Comparison of ENCODE assay signal across 12 cellular contexts in the genomic region with DNA sequence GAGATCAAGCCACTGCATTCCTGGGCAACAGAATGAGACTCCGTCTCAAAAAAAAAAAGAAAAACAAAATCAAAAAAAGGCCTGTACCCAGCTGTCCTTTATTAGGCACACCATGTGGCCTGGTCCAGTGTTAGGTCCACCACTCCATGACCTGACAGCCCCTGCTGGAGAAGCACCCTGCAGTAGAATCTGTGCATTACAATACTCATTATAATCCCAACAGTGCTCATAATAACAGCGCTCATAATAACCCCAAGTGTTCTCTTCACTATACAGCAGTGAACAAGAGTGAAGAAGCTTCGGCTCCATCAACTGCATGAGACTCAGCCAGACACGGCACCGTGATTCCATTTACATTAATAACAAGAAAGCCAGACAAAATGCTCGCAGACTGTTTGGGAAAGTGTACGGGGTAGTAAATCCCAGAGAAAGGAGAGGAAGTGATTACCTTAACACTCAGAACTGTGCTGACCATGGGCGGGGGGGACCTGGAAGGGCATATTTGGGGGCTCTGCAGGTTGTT. TPM values are rescaled to one million over a fixed set of nuclear protein-coding genes. Genes with fewer than 3 reads are reported as not detected.
DNase-seq lines count a peak whose midpoint lies in the region; ATAC-seq and TF ChIP-seq lines count a peak whose summit lies in the region.
"Had no signal": no experiment of that assay in that cellular context is flagged by ENCODE, and none has a peak within 500 bp of the region (broad histone marks: within the 10 kb centered on the region; RNA-seq: fewer than 3 reads in every experiment).

No MANE protein-coding gene starts in this region.

- POLR2A ChIA-PET in naive thymus-derived CD4-positive, alpha-beta T cell (lab: Charles Lee) = interaction anchor here (0.7 to 26.0 kb wide), 6 partner anchors 10 to 248 kb away, joined by 3 to 1324 read pairs (median 4); partner anchors contain the start of genes ARL2, CDC42BPG, EHD1 and RASGRP2

- no peak overlapping the region for H3K4me3 ChIP-seq in BE2C (ENCODE audit: low read depth, low read length)
- no peak overlapping the region for H3K4me3 ChIP-seq in naive thymus-derived CD4-positive, alpha-beta T cell (ENCODE audit: low read length)

- H3K4me1 Mint-ChIP-seq in activated naive CD8-positive, alpha-beta T cell treated with anti-CD3 and anti-CD28 coated beads for 36 hours = peaks cover 27% of the 10 kb centered on the region
- peaks cover 20 to 32% (median 28%) of the 10 kb centered on the region in 7 donors for H3K4me1 Mint-ChIP-seq in naive thymus-derived CD4-positive, alpha-beta T cell

- no peaks in the 10 kb centered on the region for H3K27me3 ChIP-seq in BE2C
- no peaks in the 10 kb centered on the region for H3K27me3 ChIP-seq in naive thymus-derived CD4-positive, alpha-beta T cell (ENCODE audit: control insufficient read depth in 2 of 2, insufficient read depth in 2 of 2, low read length in 2 of 2)

- peaks cover 3% of the 10 kb centered on the region for H3K4me1 ChIP-seq in BE2C
- H3K4me1 ChIP-seq in naive thymus-derived CD4-positive, alpha-beta T cell (ENCODE audit: control insufficient read depth in 2 of 2, insufficient read depth in 2 of 2, low read length in 2 of 2) = peaks cover 15 to 21% of the 10 kb centered on the region in 2 donors

- no peak overlapping the region for H3K4me3 Mint-ChIP-seq in activated naive CD8-positive, alpha-beta T cell treated with anti-CD3 and anti-CD28 coated beads for 36 hours
- peak overlapping the region in 7 of 10 donors; percentile 15 to 68 (median 54) for H3K4me3 Mint-ChIP-seq in naive thymus-derived CD4-positive, alpha-beta T cell

- DNase-seq in BE2C (no peak), AG08395 (ENCODE audit: low spot score) (no peak), UCSD-AML1 (lab: John Stamatoyannopoulos, UW; ENCODE audit: unreplicated experiment) (no peak), NCI-H748 treated with DMSO at 0.1 percent for 48 hours (lab: John Stamatoyannopoulos, UW) (no peak)
- DNase-seq in activated naive CD8-positive, alpha-beta T cell treated with anti-CD3 and anti-CD28 coated beads for 36 hours = no peak
- no peak for DNase-seq in naive thymus-derived CD4-positive, alpha-beta T cell
- no peak for DNase-seq in stimulated activated CD4-positive, alpha-beta T cell treated with anti-CD3 and anti-CD28 coated beads, Interleukin-2, amount 100 ng/mL, for 48 hours
- DNase-seq: DMS79 treated with DMSO at 0.1 percent for 48 hours, NCI-H187 treated with DMSO at 0.1 percent for 48 hours had no signal

- TF ChIP-seq CTCF in BE2C (IDR thresholded peaks at IDR 0.05; ENCODE audit: low read depth, low read length) = 0 out of 2 replicates have a peak, but pooled peaks have one; percentile 7

- no peaks in the 10 kb centered on the region for H3K9me3 ChIP-seq in BE2C
- H3K9me3 ChIP-seq in naive thymus-derived CD4-positive, alpha-beta T cell (ENCODE audit: control insufficient read depth in 2 of 3, low read length in 3 of 3) = no peaks in the 10 kb centered on the region

- H3K36me3 Mint-ChIP-seq in activated naive CD8-positive, alpha-beta T cell treated with anti-CD3 and anti-CD28 coated beads for 36 hours = no peaks in the 10 kb centered on the region
- H3K36me3 Mint-ChIP-seq in naive thymus-derived CD4-positive, alpha-beta T cell = no peaks in the 10 kb centered on the region

- no peaks in the 10 kb centered on the region for H3K9me3 Mint-ChIP-seq in activated naive CD8-positive, alpha-beta T cell treated with anti-CD3 and anti-CD28 coated beads for 36 hours
- peaks cover 0 to 4% (median 0%) of the 10 kb centered on the region in 11 donors for H3K9me3 Mint-ChIP-seq in naive thymus-derived CD4-positive, alpha-beta T cell

- peak; percentile 2 for ATAC-seq in GM21529 (IDR thresholded peaks at IDR 0.05; ENCODE audit: unreplicated experiment)
- no peak for ATAC-seq in naive thymus-derived CD4-positive, alpha-beta T cell

- CTCF ChIA-PET in naive thymus-derived CD4-positive, alpha-beta T cell (lab: Charles Lee) = interaction anchor here (0.6 to 30.3 kb wide), 4 partner anchors 9 to 178 kb away, joined by 3 to 945 read pairs (median 8); partner anchors contain the start of genes CDC42BPG and EHD1

- intact Hi-C loops in naive thymus-derived CD4-positive, alpha-beta T cell (cut with micrococcal nuclease) = no loop called here

- H3K27ac ChIP-seq in naive thymus-derived CD4-positive, alpha-beta T cell (ENCODE audit: low read depth, low read length) = no peak overlapping the region

- H3K27me3 Mint-ChIP-seq in activated naive CD8-positive, alpha-beta T cell treated with anti-CD3 and anti-CD28 coated beads for 36 hours = no peaks in the 10 kb centered on the region
- no peaks in the 10 kb centered on the region for H3K27me3 Mint-ChIP-seq in naive thymus-derived CD4-positive, alpha-beta T cell

- H3K36me3 ChIP-seq in BE2C = no peaks in the 10 kb centered on the region
- H3K36me3 ChIP-seq in naive thymus-derived CD4-positive, alpha-beta T cell (ENCODE audit: control insufficient read depth in 2 of 3, insufficient read depth in 3 of 3, low read length in 3 of 3) = no peaks in the 10 kb centered on the region

- H3K27ac Mint-ChIP-seq in activated naive CD8-positive, alpha-beta T cell treated with anti-CD3 and anti-CD28 coated beads for 36 hours = peak overlapping the region; percentile 62
- peak overlapping the region in 7 of 9 donors; percentile 57 to 87 (median 80) for H3K27ac Mint-ChIP-seq in naive thymus-derived CD4-positive, alpha-beta T cell

RNA-seq across cellular contexts. Expression of gene EHD1, which starts 8.9 kb away (rescaled TPM):
- polyA plus RNA-seq in BE2C (2012; ENCODE audit: insufficient read depth, insufficient read length, low read depth) = 73.8 TPM
- total RNA-seq in activated naive CD8-positive, alpha-beta T cell treated with anti-CD3 and anti-CD28 coated beads for 36 hours = 100 to 1,000 TPM; 103 to 112 TPM
- 100 to 1,000 TPM; 124 to 263 (median 208) TPM for total RNA-seq in naive thymus-derived CD4-positive, alpha-beta T cell
- 100 to 1,000 TPM; 102 to 141 TPM for polyA plus RNA-seq in naive thymus-derived CD4-positive, alpha-beta T cell

RNA-seq across cellular contexts. Expression of gene ATG2A, which starts 29.7 kb away (rescaled TPM):
- polyA plus RNA-seq in BE2C (2012; ENCODE audit: insufficient read depth, insufficient read length, low read depth) = 19.9 TPM
- total RNA-seq in activated naive CD8-positive, alpha-beta T cell treated with anti-CD3 and anti-CD28 coated beads for 36 hours = 10 to 100 TPM; 17.3 to 18.0 TPM
- total RNA-seq in naive thymus-derived CD4-positive, alpha-beta T cell = 100 to 1,000 TPM in 1 of 5 experiments, 10 to 100 TPM in 4; 30.6 to 105 (median 36.2) TPM
- polyA plus RNA-seq in naive thymus-derived CD4-positive, alpha-beta T cell = 1 to 10 TPM; 3.4 to 5.2 TPM

RNA-seq across cellular contexts. Expression of gene PPP2R5B, which starts 37.2 kb away (rescaled TPM):
- polyA plus RNA-seq in BE2C (2012; ENCODE audit: insufficient read depth, insufficient read length, low read depth) = 18.3 TPM
- total RNA-seq in activated naive CD8-positive, alpha-beta T cell treated with anti-CD3 and anti-CD28 coated beads for 36 hours = 10 to 100 TPM; 11.3 to 11.4 TPM
- 10 to 100 TPM; 11.9 to 19.1 (median 18.8) TPM for total RNA-seq in naive thymus-derived CD4-positive, alpha-beta T cell
- polyA plus RNA-seq in naive thymus-derived CD4-positive, alpha-beta T cell = 1 to 10 TPM; 4.5 to 7.5 TPM

RNA-seq across cellular contexts. Expression of gene CDC42BPG, which starts 42.8 kb away (rescaled TPM):
- 0.39 TPM for polyA plus RNA-seq in BE2C (2012; ENCODE audit: insufficient read depth, insufficient read length, low read depth)
- under 1 TPM; 0.46 to 0.54 TPM for total RNA-seq in activated naive CD8-positive, alpha-beta T cell treated with anti-CD3 and anti-CD28 coated beads for 36 hours
- total RNA-seq in naive thymus-derived CD4-positive, alpha-beta T cell = 1 to 10 TPM in 4 of 5 experiments, under 1 TPM in 1; 0.22 to 9.2 (median 8.1) TPM
- polyA plus RNA-seq in naive thymus-derived CD4-positive, alpha-beta T cell = under 1 TPM; 0.27 to 0.47 TPM

RNA-seq across cellular contexts. Expression of gene GPHA2, which starts 48.4 kb away (rescaled TPM):
- not detected for polyA plus RNA-seq in BE2C (2012; ENCODE audit: insufficient read depth, insufficient read length, low read depth)
- total RNA-seq in activated naive CD8-positive, alpha-beta T cell treated with anti-CD3 and anti-CD28 coated beads for 36 hours = not detected
- total RNA-seq in naive thymus-derived CD4-positive, alpha-beta T cell = under 1 TPM in 1 of 5 experiments, not detected in 4; 0.48 TPM
- not detected for polyA plus RNA-seq in naive thymus-derived CD4-positive, alpha-beta T cell
- total RNA-seq: glomerular endothelial cell, occipital lobe had no signal
